ENCODE assay signal across 8 cellular contexts in the genomic region with DNA sequence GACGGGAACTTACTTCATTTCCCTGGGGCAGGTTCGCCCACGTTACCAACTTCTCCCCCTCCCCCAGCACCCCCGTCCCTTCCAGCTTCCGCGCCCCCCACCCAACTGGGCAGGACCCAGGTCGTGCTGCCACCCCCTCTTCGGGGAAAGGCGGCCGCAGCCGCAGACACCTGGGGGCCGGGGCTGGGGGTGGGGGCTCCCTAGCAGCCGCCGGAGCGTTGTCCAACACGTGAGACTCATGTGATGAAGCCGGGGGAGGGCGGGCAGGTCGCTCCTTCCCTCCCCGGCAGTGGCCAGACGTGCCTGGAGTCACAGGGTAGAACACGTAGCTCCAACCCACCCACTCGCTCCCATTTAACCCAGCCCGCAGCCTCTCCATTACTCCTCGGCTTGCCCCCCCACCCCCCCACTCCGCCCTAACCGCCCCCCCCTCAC. TPM values are rescaled to one million over a fixed set of nuclear protein-coding genes. Genes with fewer than 3 reads are reported as not detected.
DNase-seq lines count a peak whose midpoint lies in the region; TF ChIP-seq lines count a peak whose summit lies in the region.

No MANE protein-coding gene starts in this region.

- H3K4me3 ChIP-seq in GM06990 (replicated peaks; ENCODE audit: low read depth, low read length) (peak overlapping the region; percentile 96), HAP-1 (peak overlapping the region; percentile 69), left ventricle myocardium inferior (peak overlapping the region; percentile 98)

- intact Hi-C loops in left ventricle myocardium inferior (cut with micrococcal nuclease): loop anchor here (5.0 kb wide), 1 partner anchor 48 kb away; no protein-coding TSS in a partner anchor

- peak; percentile 93 for DNase-seq in GM06990 (ENCODE audit: extremely low read depth, insufficient read length)
- DNase-seq in HAP-1 (ENCODE audit: low spot score in 2 of 2): peak; percentile 84 to 91
- peak; percentile 95 for DNase-seq in M059J (ENCODE audit: low read depth)
- peak; percentile 98 for DNase-seq in SW480 (ENCODE audit: low spot score)
- peak; percentile 99 for DNase-seq in amniotic epithelial cell (ENCODE audit: low read depth)
- DNase-seq in left ventricle myocardium inferior: peak; percentile 96
- no peak for DNase-seq in progenitor cell of endocrine pancreas (ENCODE audit: low spot score, unreplicated experiment)
- no peak for DNase-seq in NCI-H1436 treated with DMSO at 0.1 percent for 48 hours (lab: John Stamatoyannopoulos, UW)

- peaks cover 22% of the 10 kb centered on the region for H3K4me1 Mint-ChIP-seq in progenitor cell of endocrine pancreas (ENCODE audit: low read depth)

- no peaks in the 10 kb centered on the region for H3K9me3 ChIP-seq in HAP-1
- no peaks in the 10 kb centered on the region for H3K9me3 ChIP-seq in left ventricle myocardium inferior (replicated peaks)

- H3K27me3 ChIP-seq in GM06990 (replicated peaks; ENCODE audit: control insufficient read depth, insufficient read depth, low read length): no peaks in the 10 kb centered on the region
- no peaks in the 10 kb centered on the region for H3K27me3 ChIP-seq in HAP-1 (ENCODE audit: low read depth)
- no peaks in the 10 kb centered on the region for H3K27me3 ChIP-seq in left ventricle myocardium inferior (ENCODE audit: low read depth)

- TF ChIP-seq CTCF in GM06990 (IDR thresholded peaks at IDR 0.05; ENCODE audit: insufficient read depth, low read length, poor library complexity, severe bottlenecking): no peak
- no peak for TF ChIP-seq CTCF in left ventricle myocardium inferior (IDR thresholded peaks at IDR 0.05; ENCODE audit: borderline replicate concordance)
- TF ChIP-seq CTCF in progenitor cell of endocrine pancreas (IDR thresholded peaks at IDR 0.05; ENCODE audit: unreplicated experiment): no peak

- peaks cover 23% of the 10 kb centered on the region for H3K4me1 ChIP-seq in HAP-1
- H3K4me1 ChIP-seq in left ventricle myocardium inferior: peaks cover 61% of the 10 kb centered on the region

- H3K27ac ChIP-seq in left ventricle myocardium inferior (replicated peaks): peak overlapping the region; percentile 100

- peak overlapping the region; percentile 72 for H3K4me3 Mint-ChIP-seq in progenitor cell of endocrine pancreas (ENCODE audit: low read depth)

- H3K36me3 ChIP-seq in GM06990 (ENCODE audit: control insufficient read depth, insufficient read depth, low read length) (peaks cover 9% of the 10 kb centered on the region), HAP-1 (replicated peaks) (peaks cover 26% of the 10 kb centered on the region), left ventricle myocardium inferior (peaks cover 23% of the 10 kb centered on the region)

- no peaks in the 10 kb centered on the region for H3K36me3 Mint-ChIP-seq in progenitor cell of endocrine pancreas (ENCODE audit: insufficient read depth)

- in situ Hi-C loops in HAP-1 (cut with MboI; ENCODE audit: low sequenced_read_pairs): loop anchor here (25.0 kb wide), 1 partner anchor 667 kb away; the partner anchor contains the start of gene SETMAR

- no peaks in the 10 kb centered on the region for H3K9me3 Mint-ChIP-seq in progenitor cell of endocrine pancreas (ENCODE audit: low read depth)

- peaks cover 82% of the 10 kb centered on the region for H3K27me3 Mint-ChIP-seq in progenitor cell of endocrine pancreas

- no peak overlapping the region for H3K27ac Mint-ChIP-seq in progenitor cell of endocrine pancreas

RNA-seq across cellular contexts. Expression of gene BHLHE40, which starts 0.3 kb away (rescaled TPM):
- total RNA-seq in M059J (2014; rRNA removed; shearing (Covaris generic)): 39.0 and 41.3 TPM in 2 replicates
- total RNA-seq in left ventricle myocardium inferior: 33.9 TPM
- total RNA-seq in progenitor cell of endocrine pancreas: 1.1 and 1.3 TPM in 2 replicates

Comparison
In these comparisons a context has a peak if more than half of its experiments do, and no peak if none do; other contexts are left out.
1. DNase-seq: peak in GM06990 (single experiment), HAP-1 (2 of 2), M059J (single experiment), SW480 (single experiment), amniotic epithelial cell (single experiment) and left ventricle myocardium inferior (single experiment); none in progenitor cell of endocrine pancreas (single experiment) and NCI-H1436 treated with DMSO at 0.1 percent for 48 hours (single experiment).
2. RNA of gene BHLHE40, which starts 0.3 kb away (total RNA-seq): 39.0 to 41.3 TPM in M059J and 33.9 TPM in left ventricle myocardium inferior (single experiment); 1.1 to 1.3 TPM in progenitor cell of endocrine pancreas; every median in the first group is over 10 times any median in the second.
3. Peak in every context shown above with its lines, with median percentiles within 50 percentile points of each other: H3K4me3 ChIP-seq.